16 cellular contexts compared by ENCODE assay signal in genomic region chr5:91144491-91145232, GRCh38.
A peak's percentile ranks its signal among the peaks of the same experiment; 100 is the strongest.
DNase-seq lines count a peak whose midpoint lies in the region; ATAC-seq, FAIRE-seq and TF ChIP-seq lines count a peak whose summit lies in the region.
"Had no signal": no experiment of that assay in that cellular context is flagged by ENCODE, and none has a peak within 500 bp of the region (broad histone marks: within the 10 kb centered on the region; RNA-seq: fewer than 3 reads in every experiment).

No MANE protein-coding gene starts in this region.

- no peaks in the 10 kb centered on the region for H3K27me3 ChIP-seq in body of pancreas
- H3K27me3 ChIP-seq in right lobe of liver = no peaks in the 10 kb centered on the region
- no peaks in the 10 kb centered on the region for H3K27me3 ChIP-seq in skeletal muscle tissue (ENCODE audit: control insufficient read depth in 3 of 3, insufficient read depth in 3 of 3, low read length in 3 of 3)

- no peak for TF ChIP-seq POLR2A in body of pancreas (IDR thresholded peaks at IDR 0.05)
- TF ChIP-seq POLR2A in right lobe of liver (IDR thresholded peaks at IDR 0.05) = no peak
- TF ChIP-seq POLR2A in GM12892 (IDR thresholded peaks at IDR 0.05; ENCODE audit: low read depth, low read length) = no peak

- H3K36me3 ChIP-seq in body of pancreas (replicated peaks in 1 of 2; ENCODE audit: insufficient read depth in 1 of 2, low read depth in 2 of 2) (no peaks in the 10 kb centered on the region), right lobe of liver (no peaks in the 10 kb centered on the region), skeletal muscle tissue (ENCODE audit: control insufficient read depth in 3 of 3, insufficient read depth in 3 of 3, low read length in 3 of 3) (no peaks in the 10 kb centered on the region)

- no peak overlapping the region for H3K4me3 ChIP-seq in body of pancreas
- peak overlapping the region in 2 of 3 donors; percentile 10 to 17 for H3K4me3 ChIP-seq in right lobe of liver
- H3K4me3 ChIP-seq in skeletal muscle tissue (ENCODE audit: low read length in 3 of 3) = peak overlapping the region in 2 of 3 donors; percentile 9 to 36
- H3K4me3 ChIP-seq: GM23338 had no signal

- no peak for FAIRE-seq in GM12892 (lab: Jason Lieb, UNC)
- FAIRE-seq: D721Med, GM18507 had no signal

- H3K9ac ChIP-seq in skeletal muscle tissue (ENCODE audit: low read depth in 1 of 3, low read length in 3 of 3) = peak overlapping the region in 1 of 3 donors; percentile 8

- peak overlapping the region in 2 of 4 donors; percentile 52 to 54 for H3K27ac ChIP-seq in body of pancreas
- peak overlapping the region; percentile 58 to 76 (median 71) for H3K27ac ChIP-seq in right lobe of liver
- no peak overlapping the region for H3K27ac ChIP-seq in skeletal muscle tissue (ENCODE audit: low read depth, low read length)

- no peaks in the 10 kb centered on the region for H3K9me3 ChIP-seq in body of pancreas
- no peaks in the 10 kb centered on the region for H3K9me3 ChIP-seq in right lobe of liver
- H3K9me3 ChIP-seq in skeletal muscle tissue (ENCODE audit: control insufficient read depth in 3 of 3, low read length in 3 of 3) = no peaks in the 10 kb centered on the region

- peak; percentile 49 for ATAC-seq in body of pancreas
- ATAC-seq in right lobe of liver = peak; percentile 70 to 89 (median 81)
- no peak for ATAC-seq in GM18873 (IDR thresholded peaks at IDR 0.05; ENCODE audit: low FRiP score, unreplicated experiment)
- ATAC-seq: GM23338; naive thymus-derived CD8-positive, alpha-beta T cell had no signal

- H3K4me1 ChIP-seq in body of pancreas (peaks cover 18% of the 10 kb centered on the region), right lobe of liver (peaks cover 0 to 29% (median 8%) of the 10 kb centered on the region in 4 donors), skeletal muscle tissue (ENCODE audit: control insufficient read depth in 3 of 3, insufficient read depth in 3 of 3, low read length in 3 of 3) (peaks cover 7 to 13% (median 7%) of the 10 kb centered on the region in 3 donors)

- intact Hi-C loops in body of pancreas (cut with DNase I) = no loop called here
- intact Hi-C loops in right lobe of liver (cut with DNase I) = no loop called here

- 32 to 42% methylated on average over 5 of the region's 5 CpGs for WGBS in body of pancreas, 2 donors
- 25% methylated on average over 5 of the region's 5 CpGs for WGBS in right lobe of liver (ENCODE audit: insufficient coverage, low coverage, low lambda C conversion rate, missing lambda C conversion rate)

- TF ChIP-seq CTCF in body of pancreas (IDR thresholded peaks at IDR 0.05) (no peak), right lobe of liver (IDR thresholded peaks at IDR 0.05) (no peak)

- DNase-seq in NCI-H146 (lab: John Stamatoyannopoulos, UW) (peak; percentile 43), body of pancreas (no peak), right lobe of liver (no peak), activated gamma-delta T cell treated with Interleukin-2 at 50 U/mL for 16 hours (no peak), GM12892 (ENCODE audit: insufficient read length) (no peak)
- DNase-seq in activated T-cell treated with anti-CD3 and anti-CD28 coated beads, Interleukin-2, amount 50 U/mL, for 1 hour = no peak
- DNase-seq: activated CD4-positive, alpha-beta T cell treated with anti-CD3 and anti-CD28 coated beads, Interleukin-2, amount 10 ng/mL, durations not matched to agents 7 days and 5 days; activated T-cell treated with anti-CD3 and anti-CD28 coated beads, Interleukin-2, amount 50 U/mL, for 48 hours; anterior cingulate cortex; effector CD8-positive, alpha-beta T cell; naive thymus-derived CD8-positive, alpha-beta T cell had no signal

Comparison
In these comparisons a context has a peak if more than half of its experiments do, and no peak if none do; other contexts are left out.
1. H3K4me3 ChIP-seq: peak in right lobe of liver (2 of 3) and skeletal muscle tissue (2 of 3); none in body of pancreas (0 of 2).